ENCODE assay signal across 8 cellular contexts in genomic region chr4:9690608-9691185, GRCh38.
DNase-seq lines count a peak whose midpoint lies in the region; ATAC-seq and TF ChIP-seq lines count a peak whose summit lies in the region.
"Not testable (repeated sequence)": the region's sequence is repeated elsewhere in the genome, so short reads cannot be mapped to it uniquely, and the experiment has no call there.

No MANE protein-coding gene starts in this region.

- H3K9me2 ChIP-seq in DOHH2 (replicated peaks; ENCODE audit: control insufficient read depth, low read length), result not testable (repeated sequence)

- not testable (repeated sequence) for H3K4me3 ChIP-seq in DOHH2 (ENCODE audit: low read length)
- H3K4me3 ChIP-seq in heart right ventricle, result peak overlapping the region; percentile 8 to 73 (median 65)
- H3K4me3 ChIP-seq in psoas muscle, result peak overlapping the region; percentile 70
- peak overlapping the region; percentile 62 to 69 for H3K4me3 ChIP-seq in tibial artery

- H3K27me3 ChIP-seq in DOHH2 (ENCODE audit: control insufficient read depth, low read length); heart right ventricle; psoas muscle (ENCODE audit: insufficient read depth in 3 of 3, low read length in 2 of 3); tibial artery: not testable (repeated sequence)

- H3K36me3 ChIP-seq in DOHH2 (ENCODE audit: control insufficient read depth, low read length); heart right ventricle; psoas muscle (ENCODE audit: insufficient read depth in 1 of 2, low read depth in 1 of 2); tibial artery: not testable (repeated sequence)

- not testable (repeated sequence) for H3F3A ChIP-seq in DOHH2 (ENCODE audit: control insufficient read depth, insufficient read depth)

- not testable (repeated sequence) for H3K9me3 ChIP-seq in DOHH2 (ENCODE audit: control insufficient read depth, insufficient read depth, low read length); heart right ventricle; psoas muscle; tibial artery

- peak; percentile 25 for DNase-seq in NCI-H82 (lab: John Stamatoyannopoulos, UW)
- not testable (repeated sequence) for DNase-seq in activated T-helper 2 cell treated with anti-CD3 and anti-CD28 coated beads, Interferon-gamma antibody, Interleukin-2, Interleukin-4, amounts not matched to agents 10 μg/mL and 5 μg/mL and 100 μg/mL, durations not matched to agents 14 hours and 24 hours and 36 hours (ENCODE audit: low spot score); heart right ventricle; mesothelial cell of epicardium (ENCODE audit: low spot score in 2 of 2, unreplicated experiment in 2 of 2); psoas muscle; tibial artery

- H3K4me2 ChIP-seq in DOHH2 (ENCODE audit: low read length), result peak overlapping the region; percentile 58

- not testable (repeated sequence) for ATAC-seq in heart right ventricle, psoas muscle

- not testable (repeated sequence) for H3K27ac Mint-ChIP-seq in activated T-helper 2 cell treated with anti-CD3 and anti-CD28 coated beads, Interferon-gamma antibody, Interleukin-2, Interleukin-4, amounts not matched to agents 10 μg/mL and 5 μg/mL and 100 μg/mL, durations not matched to agents 14 hours and 24 hours and 36 hours
- H3K27ac Mint-ChIP-seq in mesothelial cell of epicardium, result peak overlapping the region; percentile 85

- H3K4me3 Mint-ChIP-seq in activated T-helper 2 cell treated with anti-CD3 and anti-CD28 coated beads, Interferon-gamma antibody, Interleukin-2, Interleukin-4, amounts not matched to agents 10 μg/mL and 5 μg/mL and 100 μg/mL, durations not matched to agents 14 hours and 24 hours and 36 hours (ENCODE audit: low read depth), result peak overlapping the region; percentile 78
- peak overlapping the region; percentile 79 for H3K4me3 Mint-ChIP-seq in mesothelial cell of epicardium

- H3K9me3 Mint-ChIP-seq in activated T-helper 2 cell treated with anti-CD3 and anti-CD28 coated beads, Interferon-gamma antibody, Interleukin-2, Interleukin-4, amounts not matched to agents 10 μg/mL and 5 μg/mL and 100 μg/mL, durations not matched to agents 14 hours and 24 hours and 36 hours; mesothelial cell of epicardium: not testable (repeated sequence)

- H3K4me1 ChIP-seq in DOHH2 (ENCODE audit: control insufficient read depth, low read length); heart right ventricle; psoas muscle: not testable (repeated sequence)
- peaks cover 0 to 13% (median 3%) of the 10 kb centered on the region in 4 donors for H3K4me1 ChIP-seq in tibial artery

- H3K27me3 Mint-ChIP-seq in activated T-helper 2 cell treated with anti-CD3 and anti-CD28 coated beads, Interferon-gamma antibody, Interleukin-2, Interleukin-4, amounts not matched to agents 10 μg/mL and 5 μg/mL and 100 μg/mL, durations not matched to agents 14 hours and 24 hours and 36 hours (ENCODE audit: low read depth); mesothelial cell of epicardium (ENCODE audit: low read depth): not testable (repeated sequence)

- TF ChIP-seq CTCF in DOHH2 (IDR thresholded peaks at IDR 0.05; ENCODE audit: low read depth, low read length, poor library complexity, severe bottlenecking); heart right ventricle (IDR thresholded peaks at IDR 0.05); mesothelial cell of epicardium (IDR thresholded peaks at IDR 0.05; ENCODE audit: unreplicated experiment); psoas muscle (IDR thresholded peaks at IDR 0.05); tibial artery (IDR thresholded peaks at IDR 0.05): not testable (repeated sequence)

- intact Hi-C loops in activated T-helper 2 cell treated with anti-CD3 and anti-CD28 coated beads, Interferon-gamma antibody, Interleukin-2, Interleukin-4, amounts not matched to agents 10 μg/mL and 5 μg/mL and 100 μg/mL, durations not matched to agents 14 hours and 24 hours and 36 hours (cut with micrococcal nuclease), result not testable (repeated sequence)
- intact Hi-C loops in heart right ventricle (cut with DNase I), result loop anchor here in 1 of 10 donors (10.0 kb wide), 1 partner anchor 324 kb away; no protein-coding TSS in a partner anchor
- intact Hi-C loops in psoas muscle (cut with DNase I), result loop anchor here in 1 of 2 donors (10.0 kb wide), 1 partner anchor 324 kb away; no protein-coding TSS in a partner anchor
- intact Hi-C loops in tibial artery (cut with DNase I; ENCODE audit: low total_unique reads), result loop anchor here (10.0 kb wide), 1 partner anchor 324 kb away; no protein-coding TSS in a partner anchor

- H3K27ac ChIP-seq in DOHH2 (ENCODE audit: low read depth, low read length), result not testable (repeated sequence)
- peak overlapping the region; percentile 79 for H3K27ac ChIP-seq in cingulate gyrus (ENCODE audit: low read depth, low read length)
- H3K27ac ChIP-seq in heart right ventricle, result peak overlapping the region in 8 of 10 donors; percentile 58 to 81 (median 79)
- H3K27ac ChIP-seq in psoas muscle, result peak overlapping the region; percentile 55
- peak overlapping the region; percentile 79 to 85 for H3K27ac ChIP-seq in tibial artery

- not testable (repeated sequence) for H4K20me1 ChIP-seq in DOHH2 (ENCODE audit: control insufficient read depth, insufficient read depth, low read depth, low read length)

- not testable (repeated sequence) for H3K79me2 ChIP-seq in DOHH2 (ENCODE audit: control insufficient read depth, low read length)

- H3K4me1 Mint-ChIP-seq in activated T-helper 2 cell treated with anti-CD3 and anti-CD28 coated beads, Interferon-gamma antibody, Interleukin-2, Interleukin-4, amounts not matched to agents 10 μg/mL and 5 μg/mL and 100 μg/mL, durations not matched to agents 14 hours and 24 hours and 36 hours (ENCODE audit: low read depth), result peaks cover 16% of the 10 kb centered on the region
- H3K4me1 Mint-ChIP-seq in mesothelial cell of epicardium, result peaks cover 16% of the 10 kb centered on the region

- not testable (repeated sequence) for H3K36me3 Mint-ChIP-seq in activated T-helper 2 cell treated with anti-CD3 and anti-CD28 coated beads, Interferon-gamma antibody, Interleukin-2, Interleukin-4, amounts not matched to agents 10 μg/mL and 5 μg/mL and 100 μg/mL, durations not matched to agents 14 hours and 24 hours and 36 hours (ENCODE audit: low read depth); mesothelial cell of epicardium

- WGBS in heart right ventricle, 2 donors, result 34 to 42% methylated on average over 6 of the region's 6 CpGs
- 20 to 27% (median 26%) methylated on average over 6 of the region's 6 CpGs for WGBS in psoas muscle, 3 donors
